16 cellular contexts compared by ENCODE assay signal in genomic region chr1:3017440-3018050, GRCh38. TPM values are rescaled to one million over a fixed set of nuclear protein-coding genes. Genes with fewer than 3 reads are reported as not detected.
"Had no signal": no experiment of that assay in that cellular context is flagged by ENCODE, and none has a peak within 500 bp of the region (broad histone marks: within the 10 kb centered on the region; RNA-seq: fewer than 3 reads in every experiment).

No MANE protein-coding gene starts in this region.

- H3K27ac Mint-ChIP-seq: activated CD8-positive, alpha-beta T cell treated with anti-CD3 and anti-CD28 coated beads for 36 hours; activated naive CD8-positive, alpha-beta T cell treated with anti-CD3 and anti-CD28 coated beads, Interleukin-2, amount 10 ng/mL, durations not matched to agents 7 days and 5 days; activated T-helper 2 cell treated with anti-CD3 and anti-CD28 coated beads, Interferon-gamma antibody, Interleukin-2, Interleukin-4, amounts not matched to agents 10 μg/mL and 5 μg/mL and 100 μg/mL, durations not matched to agents 14 hours and 24 hours and 36 hours; memory B cell; nephron had no signal

- H3K36me3 ChIP-seq: esophagus squamous epithelium, left lung, SJCRH30 had no signal

- H3K4me1 ChIP-seq: SJCRH30 had no signal

- DNase-seq: activated CD8-positive, alpha-beta memory T cell treated with anti-CD3 and anti-CD28 coated beads, Interleukin-2, amount 50 U/mL, for 4 hours; activated CD8-positive, alpha-beta T cell treated with anti-CD3 and anti-CD28 coated beads for 36 hours; anterior cingulate cortex; esophagus squamous epithelium; foreskin fibroblast; glutamatergic neuron; SJCRH30 had no signal

- H3K4me3 Mint-ChIP-seq: activated CD8-positive, alpha-beta T cell treated with anti-CD3 and anti-CD28 coated beads for 36 hours; activated naive CD8-positive, alpha-beta T cell treated with anti-CD3 and anti-CD28 coated beads, Interleukin-2, amount 10 ng/mL, durations not matched to agents 7 days and 5 days; memory B cell; nephron had no signal

- H3K27ac ChIP-seq: esophagus squamous epithelium, left lung, SJCRH30 had no signal

- H3K4me3 ChIP-seq: esophagus squamous epithelium, left lung, SJCRH30 had no signal

- H3K4me1 Mint-ChIP-seq: activated naive CD8-positive, alpha-beta T cell treated with anti-CD3 and anti-CD28 coated beads, Interleukin-2, amount 10 ng/mL, durations not matched to agents 7 days and 5 days had no signal

- H3K36me3 Mint-ChIP-seq: activated naive CD8-positive, alpha-beta T cell treated with anti-CD3 and anti-CD28 coated beads, Interleukin-2, amount 10 ng/mL, durations not matched to agents 7 days and 5 days had no signal

- H3K9me3 ChIP-seq: esophagus squamous epithelium, left lung, SJCRH30 had no signal

- H3K9me3 Mint-ChIP-seq: activated CD8-positive, alpha-beta T cell treated with anti-CD3 and anti-CD28 coated beads for 36 hours; activated naive CD8-positive, alpha-beta T cell treated with anti-CD3 and anti-CD28 coated beads, Interleukin-2, amount 10 ng/mL, durations not matched to agents 7 days and 5 days; activated T-helper 2 cell treated with anti-CD3 and anti-CD28 coated beads, Interferon-gamma antibody, Interleukin-2, Interleukin-4, amounts not matched to agents 10 μg/mL and 5 μg/mL and 100 μg/mL, durations not matched to agents 14 hours and 24 hours and 36 hours had no signal

RNA-seq across cellular contexts. Expression of gene ACTRT2, which starts 3.7 kb away (rescaled TPM):
- total RNA-seq: activated CD8-positive, alpha-beta T cell treated with anti-CD3 and anti-CD28 coated beads for 36 hours; activated naive CD8-positive, alpha-beta T cell treated with anti-CD3 and anti-CD28 coated beads, Interleukin-2, amount 10 ng/mL, durations not matched to agents 7 days and 5 days; activated T-helper 2 cell treated with anti-CD3 and anti-CD28 coated beads, Interferon-gamma antibody, Interleukin-2, Interleukin-4, amounts not matched to agents 10 μg/mL and 5 μg/mL and 100 μg/mL, durations not matched to agents 14 hours and 24 hours and 36 hours; esophagus squamous epithelium; left lung; osteocyte; SJCRH30; skeletal muscle tissue; T-helper 2 cell treated with Interferon-gamma antibody and Interleukin-4, amounts not matched to agents 100 ng/mL and 5 ng/mL, for 36 hours had no signal
- polyA plus RNA-seq: thymus had no signal

RNA-seq across cellular contexts. Expression of gene PRDM16, which starts 51.5 kb away (rescaled TPM):
- total RNA-seq: activated naive CD8-positive, alpha-beta T cell treated with anti-CD3 and anti-CD28 coated beads, Interleukin-2, amount 10 ng/mL, durations not matched to agents 7 days and 5 days; activated T-helper 2 cell treated with anti-CD3 and anti-CD28 coated beads, Interferon-gamma antibody, Interleukin-2, Interleukin-4, amounts not matched to agents 10 μg/mL and 5 μg/mL and 100 μg/mL, durations not matched to agents 14 hours and 24 hours and 36 hours; T-helper 2 cell treated with Interferon-gamma antibody and Interleukin-4, amounts not matched to agents 100 ng/mL and 5 ng/mL, for 36 hours had no signal
